Comparison of ENCODE assay signal across 1 cellular context in genomic region chr7:8435597-8436243, GRCh38.
TF ChIP-seq lines count a peak whose summit lies in the region.

No MANE protein-coding gene starts in this region.

TF ChIP-seq in neural cell, 6 proteins besides CTCF, POLR2A, EP300 and RAD21:
- TF ChIP-seq, protein P1, sequence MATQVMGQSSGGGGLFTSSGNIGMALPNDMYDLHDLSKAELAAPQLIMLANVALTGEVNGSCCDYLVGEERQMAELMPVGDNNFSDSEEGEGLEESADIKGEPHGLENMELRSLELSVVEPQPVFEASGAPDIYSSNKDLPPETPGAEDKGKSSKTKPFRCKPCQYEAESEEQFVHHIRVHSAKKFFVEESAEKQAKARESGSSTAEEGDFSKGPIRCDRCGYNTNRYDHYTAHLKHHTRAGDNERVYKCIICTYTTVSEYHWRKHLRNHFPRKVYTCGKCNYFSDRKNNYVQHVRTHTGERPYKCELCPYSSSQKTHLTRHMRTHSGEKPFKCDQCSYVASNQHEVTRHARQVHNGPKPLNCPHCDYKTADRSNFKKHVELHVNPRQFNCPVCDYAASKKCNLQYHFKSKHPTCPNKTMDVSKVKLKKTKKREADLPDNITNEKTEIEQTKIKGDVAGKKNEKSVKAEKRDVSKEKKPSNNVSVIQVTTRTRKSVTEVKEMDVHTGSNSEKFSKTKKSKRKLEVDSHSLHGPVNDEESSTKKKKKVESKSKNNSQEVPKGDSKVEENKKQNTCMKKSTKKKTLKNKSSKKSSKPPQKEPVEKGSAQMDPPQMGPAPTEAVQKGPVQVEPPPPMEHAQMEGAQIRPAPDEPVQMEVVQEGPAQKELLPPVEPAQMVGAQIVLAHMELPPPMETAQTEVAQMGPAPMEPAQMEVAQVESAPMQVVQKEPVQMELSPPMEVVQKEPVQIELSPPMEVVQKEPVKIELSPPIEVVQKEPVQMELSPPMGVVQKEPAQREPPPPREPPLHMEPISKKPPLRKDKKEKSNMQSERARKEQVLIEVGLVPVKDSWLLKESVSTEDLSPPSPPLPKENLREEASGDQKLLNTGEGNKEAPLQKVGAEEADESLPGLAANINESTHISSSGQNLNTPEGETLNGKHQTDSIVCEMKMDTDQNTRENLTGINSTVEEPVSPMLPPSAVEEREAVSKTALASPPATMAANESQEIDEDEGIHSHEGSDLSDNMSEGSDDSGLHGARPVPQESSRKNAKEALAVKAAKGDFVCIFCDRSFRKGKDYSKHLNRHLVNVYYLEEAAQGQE (IDR thresholded peaks at IDR 0.05; ENCODE audit: borderline replicate concordance): no peak
- TF ChIP-seq MXI1 (conservative IDR thresholded peaks at IDR 0.05; ENCODE audit: poor library complexity, severe bottlenecking): no peak
- TF ChIP-seq POLR2AphosphoS5 (IDR thresholded peaks at IDR 0.05): no peak
- TF ChIP-seq TAF1 (IDR thresholded peaks at IDR 0.05; ENCODE audit: low read depth): no peak
- TF ChIP-seq SMC3 (conservative IDR thresholded peaks at IDR 0.05; ENCODE audit: poor library complexity): no peak
